28 cellular contexts compared by ENCODE assay signal in the genomic region with DNA sequence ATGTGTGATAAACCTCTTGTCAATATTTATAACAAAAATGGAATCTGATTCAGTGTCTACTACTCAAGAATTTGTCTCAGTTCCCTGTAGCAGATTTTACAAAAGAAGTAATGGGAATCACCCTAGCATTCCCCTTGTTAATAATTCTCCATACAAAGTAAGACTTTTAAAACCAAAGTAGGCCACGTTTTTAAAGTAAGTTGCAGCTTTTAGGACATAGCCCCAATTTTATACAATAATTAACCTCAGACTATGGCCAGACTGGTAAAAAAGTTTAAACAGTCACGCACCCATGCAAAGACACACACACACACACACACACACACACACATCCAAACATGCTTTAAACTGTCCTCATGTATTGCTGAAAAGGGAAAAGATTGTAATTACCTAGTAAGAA.
DNase-seq lines count a peak whose midpoint lies in the region; ATAC-seq and TF ChIP-seq lines count a peak whose summit lies in the region.
"Had no signal": no experiment of that assay in that cellular context is flagged by ENCODE, and none has a peak within 500 bp of the region (broad histone marks: within the 10 kb centered on the region; RNA-seq: fewer than 3 reads in every experiment).

No MANE protein-coding gene starts in this region.

- H3K4me3 ChIP-seq in testis, result no peak overlapping the region
- H3K4me3 ChIP-seq: esophagus squamous epithelium, gastrocnemius medialis, lung, SK-N-MC, smooth muscle cell, thoracic aorta had no signal

- no peaks in the 10 kb centered on the region for H3K9me3 ChIP-seq in testis
- H3K9me3 ChIP-seq: esophagus squamous epithelium, gastrocnemius medialis, thoracic aorta had no signal

- H3K36me3 Mint-ChIP-seq in nephron (ENCODE audit: low read depth) (no peaks in the 10 kb centered on the region), type B pancreatic cell (no peaks in the 10 kb centered on the region)

- H3K27me3 Mint-ChIP-seq in nephron (ENCODE audit: low read depth) (no peaks in the 10 kb centered on the region), type B pancreatic cell (no peaks in the 10 kb centered on the region)
- H3K27me3 Mint-ChIP-seq: effector memory CD8-positive, alpha-beta T cell had no signal

- no peaks in the 10 kb centered on the region for H3K4me1 ChIP-seq in testis
- H3K4me1 ChIP-seq: esophagus squamous epithelium, gastrocnemius medialis had no signal

- peak; percentile 59 for ATAC-seq in GM18909 (IDR thresholded peaks at IDR 0.05; ENCODE audit: poor library complexity, unreplicated experiment)
- ATAC-seq in HG02588 (IDR thresholded peaks at IDR 0.05; ENCODE audit: unreplicated experiment), result peak; percentile 70
- ATAC-seq in HG03457 (IDR thresholded peaks at IDR 0.05; ENCODE audit: unreplicated experiment), result peak; percentile 65
- ATAC-seq: effector memory CD8-positive, alpha-beta T cell; gastrocnemius medialis had no signal

- H3K4me1 Mint-ChIP-seq in nephron (peaks cover 17% of the 10 kb centered on the region), type B pancreatic cell (ENCODE audit: unreplicated experiment) (peaks cover 11% of the 10 kb centered on the region)

- H3K27ac Mint-ChIP-seq in nephron (peak overlapping the region; percentile 69 to 85 (median 84)), type B pancreatic cell (no peak overlapping the region)
- H3K27ac Mint-ChIP-seq: effector memory CD8-positive, alpha-beta T cell had no signal

- no peak overlapping the region for H3K27ac ChIP-seq in testis
- H3K27ac ChIP-seq: brain microvascular endothelial cell, esophagus squamous epithelium, gastrocnemius medialis, SK-N-MC, thoracic aorta had no signal

- DNase-seq in NCI-H1417 treated with DMSO at 0.1 percent for 48 hours (lab: John Stamatoyannopoulos, UW), result no peak
- DNase-seq in occipital lobe (lab: John Stamatoyannopoulos, UW), result no peak
- no peak for DNase-seq in testis
- no peak for DNase-seq in type B pancreatic cell (ENCODE audit: extremely low spot score, unreplicated experiment)
- DNase-seq: activated CD4-positive, alpha-beta T cell treated with anti-CD3 and anti-CD28 coated beads, Interleukin-2, amount 50 U/mL, for 48 hours; activated CD4-positive, CD25-positive, alpha-beta regulatory T cell; activated effector memory CD4-positive, alpha-beta T cell treated with anti-CD3 and anti-CD28 coated beads, Interleukin-2, amount 50 U/mL, for 16 hours; brain microvascular endothelial cell; C1 segment of cervical spinal cord; effector memory CD8-positive, alpha-beta T cell; EL; esophagus squamous epithelium; gastrocnemius medialis; H7; hypothalamus; IMR-90; NCI-H1417; NCI-H524; stimulated activated naive CD4-positive, alpha-beta T cell; T-helper 9 cell had no signal

- H3K4me3 Mint-ChIP-seq in nephron (no peak overlapping the region), type B pancreatic cell (no peak overlapping the region)
- H3K4me3 Mint-ChIP-seq: effector memory CD8-positive, alpha-beta T cell had no signal

- no peak for TF ChIP-seq POLR2A in testis (IDR thresholded peaks at IDR 0.05)

- H3K27me3 ChIP-seq in testis, result no peaks in the 10 kb centered on the region
- H3K27me3 ChIP-seq: brain microvascular endothelial cell, esophagus squamous epithelium, gastrocnemius medialis had no signal

- H3K9me3 Mint-ChIP-seq in nephron, result no peaks in the 10 kb centered on the region
- no peaks in the 10 kb centered on the region for H3K9me3 Mint-ChIP-seq in type B pancreatic cell
- H3K9me3 Mint-ChIP-seq: effector memory CD8-positive, alpha-beta T cell had no signal

- no peak for TF ChIP-seq CTCF in nephron (IDR thresholded peaks at IDR 0.05; ENCODE audit: unreplicated experiment in 3 of 3)
- no peak for TF ChIP-seq CTCF in testis (IDR thresholded peaks at IDR 0.05)
- TF ChIP-seq CTCF in type B pancreatic cell (conservative IDR thresholded peaks at IDR 0.05), result no peak

- WGBS in testis, 2 donors, result 82 to 85% methylated on average over 2 of the region's 2 CpGs

- no peaks in the 10 kb centered on the region for H3K36me3 ChIP-seq in testis (ENCODE audit: low read depth, missing control alignments)
- H3K36me3 ChIP-seq: brain microvascular endothelial cell, esophagus squamous epithelium, gastrocnemius medialis, thoracic aorta had no signal

- intact Hi-C loops in testis (cut with DNase I; ENCODE audit: low total_unique reads), result no loop called here
